15 cellular contexts compared by ENCODE assay signal in genomic region chr3:55558316-55558715, GRCh38.
"Had no signal": no experiment of that assay in that cellular context is flagged by ENCODE, and none has a peak within 500 bp of the region (broad histone marks: within the 10 kb centered on the region; RNA-seq: fewer than 3 reads in every experiment).

No MANE protein-coding gene starts in this region.

- DNase-seq: activated CD4-positive, alpha-beta T cell treated with anti-CD3 and anti-CD28 coated beads, Interleukin-2, amount 50 U/mL, for 1 hour; activated naive CD4-positive, alpha-beta T cell treated with anti-CD3 and anti-CD28 coated beads, Interleukin-2, amount 50 U/mL, for 16 hours; amygdala; foreskin fibroblast; glutamatergic neuron; immature natural killer cell; left colon; midbrain; naive B cell; right cardiac atrium; stimulated activated CD4-positive, alpha-beta T cell treated with anti-CD3 and anti-CD28 coated beads, Interleukin-2, amount 100 ng/mL, for 24 hours; stimulated activated naive B cell treated with anti-CD40 and anti-IgM and Interleukin-4, amounts not matched to agents 10 μg/mL and 1 μg/mL and 100 μg/mL, for 72 hours; transverse colon had no signal

- H3K4me3 ChIP-seq: esophagus muscularis mucosa, lung, transverse colon had no signal

- H3K27ac ChIP-seq: esophagus muscularis mucosa, transverse colon had no signal

- H3K36me3 ChIP-seq: esophagus muscularis mucosa, transverse colon had no signal

- H3K27me3 ChIP-seq: esophagus muscularis mucosa, transverse colon had no signal

- ATAC-seq: left colon; right cardiac atrium; stimulated activated naive B cell treated with anti-CD40 and anti-IgM and Interleukin-4, amounts not matched to agents 10 μg/mL and 1 μg/mL and 100 μg/mL, for 72 hours had no signal

- H3K9me3 ChIP-seq: esophagus muscularis mucosa, transverse colon had no signal
